10 cellular contexts compared by ENCODE assay signal in the genomic region with DNA sequence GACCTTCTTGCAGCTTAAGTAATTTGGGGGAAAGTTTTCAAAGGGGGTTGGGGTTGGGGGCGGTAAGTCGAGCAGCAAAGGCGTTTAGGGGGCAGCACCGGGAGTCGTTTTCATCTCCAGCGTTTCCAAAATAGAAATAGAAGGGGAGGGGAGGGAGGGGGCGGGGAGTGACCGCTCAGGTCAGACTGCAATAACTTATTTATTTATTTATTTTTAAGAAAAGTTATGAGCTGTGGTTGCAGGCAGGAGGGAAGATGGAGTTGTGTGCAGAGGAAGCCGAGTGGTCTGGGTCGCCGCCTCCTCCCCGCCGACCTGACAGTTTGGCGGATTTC. TPM values are rescaled to one million over a fixed set of nuclear protein-coding genes. Genes with fewer than 3 reads are reported as not detected.
DNase-seq lines count a peak whose midpoint lies in the region; ATAC-seq and TF ChIP-seq lines count a peak whose summit lies in the region.
"Had no signal": no experiment of that assay in that cellular context is flagged by ENCODE, and none has a peak within 500 bp of the region (broad histone marks: within the 10 kb centered on the region; RNA-seq: fewer than 3 reads in every experiment).

No MANE protein-coding gene starts in this region.

- in situ Hi-C loops in KBM-7 (cut with MboI; ENCODE audit: low pct_unique_long_range_greater_than_20kb, low sequenced_read_pairs): no loop called here

- no peak for TF ChIP-seq CTCF in GM06990 (IDR thresholded peaks at IDR 0.05; ENCODE audit: insufficient read depth, low read length, poor library complexity, severe bottlenecking)

- H3K27me3 ChIP-seq in GM06990 (replicated peaks; ENCODE audit: control insufficient read depth, insufficient read depth, low read length) (no peaks in the 10 kb centered on the region; the same call in 1 of the 2 replicates), right cardiac atrium (ENCODE audit: control insufficient read depth, insufficient read depth) (no peaks in the 10 kb centered on the region), rectal smooth muscle tissue (ENCODE audit: control insufficient read depth, insufficient read depth, low read length) (peaks cover 13% of the 10 kb centered on the region)

- intact Hi-C loops in right cardiac atrium (cut with DNase I) (loop anchor here in 3 of 4 donors (5.0 to 10.0 kb wide), 3 partner anchors 65 to 415 kb away; no protein-coding TSS in a partner anchor), head of caudate nucleus (cut with DNase I) (loop anchor here (10.0 kb wide), 1 partner anchor 52 kb away; no protein-coding TSS in a partner anchor)

- H3K4me1 ChIP-seq in right cardiac atrium (ENCODE audit: control insufficient read depth, insufficient read depth, low read length): peaks cover 2% of the 10 kb centered on the region
- peaks cover 7% of the 10 kb centered on the region for H3K4me1 ChIP-seq in rectal smooth muscle tissue (ENCODE audit: control insufficient read depth, insufficient read depth, low read length)

- no peak overlapping the region for H3K9ac ChIP-seq in rectal smooth muscle tissue (ENCODE audit: low read length)

- no peak for DNase-seq in GM06990 (ENCODE audit: extremely low read depth, insufficient read length)
- peak; percentile 54 for DNase-seq in SW480 (ENCODE audit: low spot score)
- DNase-seq in right cardiac atrium: no peak
- no peak for DNase-seq in KBM-7
- DNase-seq in NK-92 (lab: John Stamatoyannopoulos, UW; ENCODE audit: unreplicated experiment): no peak
- DNase-seq in head of caudate nucleus: no peak
- DNase-seq: activated T-cell treated with anti-CD3 and anti-CD28 coated beads for 4 hours, foreskin keratinocyte had no signal

- H3K36me3 ChIP-seq in GM06990 (ENCODE audit: control insufficient read depth, insufficient read depth, low read length) (no peaks in the 10 kb centered on the region; the same call in 1 of the 2 replicates), rectal smooth muscle tissue (ENCODE audit: control insufficient read depth, insufficient read depth, low read length) (no peaks in the 10 kb centered on the region)

- ATAC-seq in right cardiac atrium (no peak), GM21526 (IDR thresholded peaks at IDR 0.05; ENCODE audit: low FRiP score, unreplicated experiment) (no peak)
- ATAC-seq: foreskin keratinocyte had no signal

- peak overlapping the region; percentile 31 for H3K27ac ChIP-seq in right cardiac atrium (ENCODE audit: low read length)
- H3K27ac ChIP-seq in rectal smooth muscle tissue (ENCODE audit: low read depth, low read length): no peak overlapping the region

- 2% methylated on average over 14 of the region's 14 CpGs for WGBS in right cardiac atrium

- no peaks in the 10 kb centered on the region for H3K9me3 ChIP-seq in right cardiac atrium (ENCODE audit: control insufficient read depth, low read length)

- H3K4me3 ChIP-seq in GM06990 (replicated peaks; ENCODE audit: low read depth, low read length): peak overlapping the region; percentile 70
- H3K4me3 ChIP-seq in right cardiac atrium (ENCODE audit: low read length): peak overlapping the region; percentile 59
- peak overlapping the region; percentile 85 for H3K4me3 ChIP-seq in rectal smooth muscle tissue (ENCODE audit: low read length)

RNA-seq across cellular contexts. Expression of a gene that starts 1.5 kb away (rescaled TPM):
- total RNA-seq in right cardiac atrium: 10 to 100 TPM; 10.5 to 23.5 (median 20.6) TPM
- 12.5 TPM for polyA plus RNA-seq in right cardiac atrium
